10 cellular contexts compared by ENCODE assay signal in the genomic region with DNA sequence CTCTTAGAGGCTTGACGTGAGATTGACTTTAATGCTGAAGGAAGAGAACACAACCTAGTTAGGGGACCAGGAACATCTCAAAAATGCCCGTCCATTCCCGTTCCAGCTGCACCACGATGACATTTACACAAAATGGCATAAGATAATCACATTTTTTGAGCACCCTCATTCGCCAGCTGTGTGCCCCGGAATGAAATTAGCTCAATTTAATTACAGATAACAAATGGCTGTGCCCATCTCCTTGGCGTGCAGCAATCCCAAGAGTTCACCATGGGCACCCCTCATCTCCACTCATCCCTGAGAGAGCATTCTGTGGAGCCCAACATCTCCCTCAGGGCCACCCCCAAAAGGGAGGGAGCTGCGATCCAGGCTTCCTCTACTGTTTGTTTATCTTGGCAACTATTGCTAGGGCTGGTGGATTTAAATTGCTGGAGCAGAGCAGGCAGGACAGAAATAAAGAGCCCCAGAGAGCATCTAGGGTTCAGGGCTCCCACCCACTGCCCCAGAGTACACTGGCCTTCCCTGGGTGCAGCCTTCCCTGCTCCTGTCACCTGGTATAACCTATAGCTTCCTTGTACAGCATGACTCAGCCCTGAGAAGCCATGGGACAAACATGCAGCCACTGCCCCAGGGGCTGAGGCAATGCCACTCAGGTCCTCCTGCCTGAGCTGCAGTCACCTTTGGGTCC.
DNase-seq lines count a peak whose midpoint lies in the region; ATAC-seq lines count a peak whose summit lies in the region.
"Had no signal": no experiment of that assay in that cellular context is flagged by ENCODE, and none has a peak within 500 bp of the region (broad histone marks: within the 10 kb centered on the region; RNA-seq: fewer than 3 reads in every experiment).

No MANE protein-coding gene starts in this region.

- no peak overlapping the region for H4K8ac ChIP-seq in mesenchymal stem cell (ENCODE audit: low read length)

- peaks cover 5% of the 10 kb centered on the region for H3K9me3 ChIP-seq in mesenchymal stem cell (ENCODE audit: control insufficient read depth, low read length)

- H4K91ac ChIP-seq in mesenchymal stem cell (ENCODE audit: low read length): no peak overlapping the region

- no peak overlapping the region for H3K14ac ChIP-seq in mesenchymal stem cell (ENCODE audit: low read length in 2 of 2)

- H3K4me3 ChIP-seq in mesenchymal stem cell (ENCODE audit: insufficient read depth in 1 of 2, low read depth in 1 of 2, low read length in 2 of 2): no peak overlapping the region

- WGBS in mesenchymal stem cell: 83% methylated on average over 8 of the region's 8 CpGs

- peak overlapping the region in 1 of 2 experiments; percentile 74 for H2BK12ac ChIP-seq in mesenchymal stem cell (ENCODE audit: low read length in 2 of 2)

- DNase-seq in AML-193 (lab: John Stamatoyannopoulos, UW) (peak; percentile 10 to 33), LoVo (ENCODE audit: low spot score) (peak; percentile 71), dermis blood vessel endothelial cell (peak; percentile 43), mesenchymal stem cell (peak; percentile 52), cerebellum (ENCODE audit: low spot score) (no peak), T-helper 9 cell (no peak), HuH-7.5 (ENCODE audit: low spot score) (no peak)
- DNase-seq: activated CD4-positive, alpha-beta T cell treated with anti-CD3 and anti-CD28 coated beads, Interleukin-2, amount 50 U/mL, for 48 hours; NCI-H510A had no signal

- H2AK5ac ChIP-seq in mesenchymal stem cell (ENCODE audit: low read length, severe bottlenecking): no peak overlapping the region

- H3K4me1 ChIP-seq in mesenchymal stem cell (ENCODE audit: control insufficient read depth, insufficient read depth, low read depth, low read length): peaks cover 5% of the 10 kb centered on the region

- no peak overlapping the region for H2BK120ac ChIP-seq in mesenchymal stem cell (ENCODE audit: low read depth, low read length)

- H2BK15ac ChIP-seq in mesenchymal stem cell (ENCODE audit: low read depth, poor library complexity, severe bottlenecking): no peak overlapping the region

- peak overlapping the region; percentile 76 for H3K9ac ChIP-seq in mesenchymal stem cell (ENCODE audit: low read length)

- peak overlapping the region in 1 of 2 experiments; percentile 56 for H3K4ac ChIP-seq in mesenchymal stem cell (ENCODE audit: low read depth in 1 of 2, low read length in 2 of 2)

- H2BK5ac ChIP-seq in mesenchymal stem cell (ENCODE audit: low read depth, low read length, poor library complexity, severe bottlenecking): no peak overlapping the region

- no peak overlapping the region for H3K23ac ChIP-seq in mesenchymal stem cell (ENCODE audit: low read length in 2 of 2)

- H3K27me3 ChIP-seq in mesenchymal stem cell (ENCODE audit: control insufficient read depth in 1 of 2, insufficient read depth in 1 of 2, low read length in 2 of 2): no peaks in the 10 kb centered on the region

- H3K79me1 ChIP-seq in mesenchymal stem cell (replicated peaks; ENCODE audit: low read length, poor library complexity, severe bottlenecking): no peaks in the 10 kb centered on the region

- no peak overlapping the region for H3K27ac ChIP-seq in mesenchymal stem cell (ENCODE audit: low read length, poor library complexity, severe bottlenecking)

- H3K36me3 ChIP-seq in mesenchymal stem cell (ENCODE audit: control insufficient read depth in 1 of 2, insufficient read depth in 2 of 2, low read depth in 1 of 2, low read length in 2 of 2): no peaks in the 10 kb centered on the region

- H3K18ac ChIP-seq in mesenchymal stem cell (ENCODE audit: low read depth in 1 of 2, low read length in 2 of 2): peak overlapping the region in 1 of 2 experiments; percentile 23

- H2AFZ ChIP-seq in mesenchymal stem cell (ENCODE audit: low read depth, low read length): peak overlapping the region; percentile 0

- no peak overlapping the region for H3K4me2 ChIP-seq in mesenchymal stem cell (ENCODE audit: low read length, poor library complexity, severe bottlenecking)

- ATAC-seq in HG03025 (IDR thresholded peaks at IDR 0.05; ENCODE audit: low FRiP score, unreplicated experiment): no peak

Comparison
In these comparisons a context has a peak if more than half of its experiments do, and no peak if none do; other contexts are left out.
1. DNase-seq: peak in AML-193 (2 of 2), LoVo (single experiment), dermis blood vessel endothelial cell (single experiment) and mesenchymal stem cell (single experiment); none in cerebellum (single experiment), T-helper 9 cell (single experiment) and HuH-7.5 (single experiment).